2 cellular contexts compared by ENCODE assay signal in the genomic region with DNA sequence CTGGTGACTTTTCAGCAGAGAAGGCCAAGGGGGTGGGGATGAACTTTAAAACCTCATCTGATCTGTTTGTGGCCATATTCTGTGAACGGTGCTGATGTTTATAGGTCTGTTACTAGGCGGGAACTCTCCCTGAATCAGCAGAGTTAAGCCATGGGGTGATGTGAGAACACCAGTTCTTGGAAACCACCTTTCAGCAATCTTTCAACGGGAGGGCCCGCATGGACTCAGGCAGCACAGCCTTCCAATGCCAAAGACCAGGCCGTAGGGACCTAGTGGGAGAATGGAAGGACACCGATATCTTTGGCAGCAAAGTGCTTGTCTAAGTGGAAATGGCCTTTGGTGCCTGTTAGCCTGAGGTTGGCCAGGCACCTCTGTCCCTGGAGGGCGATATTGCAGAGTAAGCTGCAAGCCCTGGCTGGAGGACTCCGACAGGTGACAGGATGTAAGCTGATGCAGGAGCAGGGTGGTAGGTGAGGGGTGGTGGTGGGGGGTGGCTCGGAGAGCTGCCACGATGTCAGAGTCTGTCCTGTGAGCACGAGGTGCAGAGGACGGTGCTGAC.
TF ChIP-seq lines count a peak whose summit lies in the region.

No MANE protein-coding gene starts in this region.

TF ChIP-seq in HCT116, 20 proteins besides CTCF, POLR2A, EP300 and RAD21 (continued from another document):
- TF ChIP-seq ZFX (IDR thresholded peaks at IDR 0.05), result no peak
- TF ChIP-seq TCF7L2 (IDR thresholded peaks at IDR 0.05; ENCODE audit: borderline replicate concordance, extremely low read depth, insufficient read depth, insufficient read length), result no peak
- TF ChIP-seq ZNF274 (IDR thresholded peaks at IDR 0.05; ENCODE audit: low read depth, low read length), result no peak
- no peak for TF ChIP-seq ELF1 (IDR thresholded peaks at IDR 0.05; ENCODE audit: borderline replicate concordance, low read depth)
- TF ChIP-seq EZH2phosphoT487 (IDR thresholded peaks at IDR 0.05; ENCODE audit: borderline replicate concordance), result no peak
- TF ChIP-seq EGR1 (IDR thresholded peaks at IDR 0.05; ENCODE audit: low read depth), result no peak
- no peak for TF ChIP-seq SP1 (IDR thresholded peaks at IDR 0.05; ENCODE audit: low read depth)
- TF ChIP-seq JUND (IDR thresholded peaks at IDR 0.05), result no peak
- TF ChIP-seq, protein P1, sequence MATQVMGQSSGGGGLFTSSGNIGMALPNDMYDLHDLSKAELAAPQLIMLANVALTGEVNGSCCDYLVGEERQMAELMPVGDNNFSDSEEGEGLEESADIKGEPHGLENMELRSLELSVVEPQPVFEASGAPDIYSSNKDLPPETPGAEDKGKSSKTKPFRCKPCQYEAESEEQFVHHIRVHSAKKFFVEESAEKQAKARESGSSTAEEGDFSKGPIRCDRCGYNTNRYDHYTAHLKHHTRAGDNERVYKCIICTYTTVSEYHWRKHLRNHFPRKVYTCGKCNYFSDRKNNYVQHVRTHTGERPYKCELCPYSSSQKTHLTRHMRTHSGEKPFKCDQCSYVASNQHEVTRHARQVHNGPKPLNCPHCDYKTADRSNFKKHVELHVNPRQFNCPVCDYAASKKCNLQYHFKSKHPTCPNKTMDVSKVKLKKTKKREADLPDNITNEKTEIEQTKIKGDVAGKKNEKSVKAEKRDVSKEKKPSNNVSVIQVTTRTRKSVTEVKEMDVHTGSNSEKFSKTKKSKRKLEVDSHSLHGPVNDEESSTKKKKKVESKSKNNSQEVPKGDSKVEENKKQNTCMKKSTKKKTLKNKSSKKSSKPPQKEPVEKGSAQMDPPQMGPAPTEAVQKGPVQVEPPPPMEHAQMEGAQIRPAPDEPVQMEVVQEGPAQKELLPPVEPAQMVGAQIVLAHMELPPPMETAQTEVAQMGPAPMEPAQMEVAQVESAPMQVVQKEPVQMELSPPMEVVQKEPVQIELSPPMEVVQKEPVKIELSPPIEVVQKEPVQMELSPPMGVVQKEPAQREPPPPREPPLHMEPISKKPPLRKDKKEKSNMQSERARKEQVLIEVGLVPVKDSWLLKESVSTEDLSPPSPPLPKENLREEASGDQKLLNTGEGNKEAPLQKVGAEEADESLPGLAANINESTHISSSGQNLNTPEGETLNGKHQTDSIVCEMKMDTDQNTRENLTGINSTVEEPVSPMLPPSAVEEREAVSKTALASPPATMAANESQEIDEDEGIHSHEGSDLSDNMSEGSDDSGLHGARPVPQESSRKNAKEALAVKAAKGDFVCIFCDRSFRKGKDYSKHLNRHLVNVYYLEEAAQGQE (IDR thresholded peaks at IDR 0.05; ENCODE audit: low read depth), result no peak
- no peak for TF ChIP-seq FOSL1 (IDR thresholded peaks at IDR 0.05; ENCODE audit: low read depth)
- no peak for TF ChIP-seq POLR2AphosphoS5 (IDR thresholded peaks at IDR 0.05; ENCODE audit: low read depth, low read length)
- TF ChIP-seq SIN3A (IDR thresholded peaks at IDR 0.05; ENCODE audit: low read depth), result no peak
- TF ChIP-seq, protein P2, sequence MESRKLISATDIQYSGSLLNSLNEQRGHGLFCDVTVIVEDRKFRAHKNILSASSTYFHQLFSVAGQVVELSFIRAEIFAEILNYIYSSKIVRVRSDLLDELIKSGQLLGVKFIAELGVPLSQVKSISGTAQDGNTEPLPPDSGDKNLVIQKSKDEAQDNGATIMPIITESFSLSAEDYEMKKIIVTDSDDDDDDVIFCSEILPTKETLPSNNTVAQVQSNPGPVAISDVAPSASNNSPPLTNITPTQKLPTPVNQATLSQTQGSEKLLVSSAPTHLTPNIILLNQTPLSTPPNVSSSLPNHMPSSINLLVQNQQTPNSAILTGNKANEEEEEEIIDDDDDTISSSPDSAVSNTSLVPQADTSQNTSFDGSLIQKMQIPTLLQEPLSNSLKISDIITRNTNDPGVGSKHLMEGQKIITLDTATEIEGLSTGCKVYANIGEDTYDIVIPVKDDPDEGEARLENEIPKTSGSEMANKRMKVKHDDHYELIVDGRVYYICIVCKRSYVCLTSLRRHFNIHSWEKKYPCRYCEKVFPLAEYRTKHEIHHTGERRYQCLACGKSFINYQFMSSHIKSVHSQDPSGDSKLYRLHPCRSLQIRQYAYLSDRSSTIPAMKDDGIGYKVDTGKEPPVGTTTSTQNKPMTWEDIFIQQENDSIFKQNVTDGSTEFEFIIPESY (IDR thresholded peaks at IDR 0.05; ENCODE audit: extremely low read depth, insufficient replicate concordance, low read length), result no peak
- TF ChIP-seq SRF (IDR thresholded peaks at IDR 0.05; ENCODE audit: low read depth), result no peak
- TF ChIP-seq YY1 (IDR thresholded peaks at IDR 0.05; ENCODE audit: extremely low read depth, insufficient replicate concordance, low read depth, low read length), result no peak
- TF ChIP-seq CEBPB (IDR thresholded peaks at IDR 0.05; ENCODE audit: low read depth), result no peak
- TF ChIP-seq, protein P3, sequence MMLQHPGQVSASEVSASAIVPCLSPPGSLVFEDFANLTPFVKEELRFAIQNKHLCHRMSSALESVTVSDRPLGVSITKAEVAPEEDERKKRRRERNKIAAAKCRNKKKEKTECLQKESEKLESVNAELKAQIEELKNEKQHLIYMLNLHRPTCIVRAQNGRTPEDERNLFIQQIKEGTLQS (IDR thresholded peaks at IDR 0.05), result no peak
- TF ChIP-seq CBX3 (IDR thresholded peaks at IDR 0.05; ENCODE audit: low read depth), result no peak

TF ChIP-seq in K562, 482 proteins besides CTCF, POLR2A, EP300 and RAD21 (continued from another document):
- no peak for TF ChIP-seq TAF7 (tag; IDR thresholded peaks at IDR 0.05)
- TF ChIP-seq PTBP1 (IDR thresholded peaks at IDR 0.05; ENCODE audit: low read depth, low read length), result no peak
- no peak for TF ChIP-seq BRCA1 (IDR thresholded peaks at IDR 0.05)
- no peak for TF ChIP-seq BRCA1 (CRISPR knock-in tag; IDR thresholded peaks at IDR 0.05)
- no peak for TF ChIP-seq SP1 (CRISPR knock-in tag; IDR thresholded peaks at IDR 0.05)
- TF ChIP-seq, protein P4, sequence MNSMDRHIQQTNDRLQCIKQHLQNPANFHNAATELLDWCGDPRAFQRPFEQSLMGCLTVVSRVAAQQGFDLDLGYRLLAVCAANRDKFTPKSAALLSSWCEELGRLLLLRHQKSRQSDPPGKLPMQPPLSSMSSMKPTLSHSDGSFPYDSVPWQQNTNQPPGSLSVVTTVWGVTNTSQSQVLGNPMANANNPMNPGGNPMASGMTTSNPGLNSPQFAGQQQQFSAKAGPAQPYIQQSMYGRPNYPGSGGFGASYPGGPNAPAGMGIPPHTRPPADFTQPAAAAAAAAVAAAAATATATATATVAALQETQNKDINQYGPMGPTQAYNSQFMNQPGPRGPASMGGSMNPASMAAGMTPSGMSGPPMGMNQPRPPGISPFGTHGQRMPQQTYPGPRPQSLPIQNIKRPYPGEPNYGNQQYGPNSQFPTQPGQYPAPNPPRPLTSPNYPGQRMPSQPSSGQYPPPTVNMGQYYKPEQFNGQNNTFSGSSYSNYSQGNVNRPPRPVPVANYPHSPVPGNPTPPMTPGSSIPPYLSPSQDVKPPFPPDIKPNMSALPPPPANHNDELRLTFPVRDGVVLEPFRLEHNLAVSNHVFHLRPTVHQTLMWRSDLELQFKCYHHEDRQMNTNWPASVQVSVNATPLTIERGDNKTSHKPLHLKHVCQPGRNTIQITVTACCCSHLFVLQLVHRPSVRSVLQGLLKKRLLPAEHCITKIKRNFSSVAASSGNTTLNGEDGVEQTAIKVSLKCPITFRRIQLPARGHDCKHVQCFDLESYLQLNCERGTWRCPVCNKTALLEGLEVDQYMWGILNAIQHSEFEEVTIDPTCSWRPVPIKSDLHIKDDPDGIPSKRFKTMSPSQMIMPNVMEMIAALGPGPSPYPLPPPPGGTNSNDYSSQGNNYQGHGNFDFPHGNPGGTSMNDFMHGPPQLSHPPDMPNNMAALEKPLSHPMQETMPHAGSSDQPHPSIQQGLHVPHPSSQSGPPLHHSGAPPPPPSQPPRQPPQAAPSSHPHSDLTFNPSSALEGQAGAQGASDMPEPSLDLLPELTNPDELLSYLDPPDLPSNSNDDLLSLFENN (IDR thresholded peaks at IDR 0.05; ENCODE audit: low read depth in 2 of 2, low read length in 2 of 2), result no peak
- no peak for TF ChIP-seq ZBTB7A (IDR thresholded peaks at IDR 0.05; ENCODE audit: borderline replicate concordance, control insufficient read depth, low read depth, low read length)
- TF ChIP-seq ZNF589 (CRISPR knock-in tag; IDR thresholded peaks at IDR 0.05; ENCODE audit: low read depth), result no peak
- no peak for TF ChIP-seq CHD2 (IDR thresholded peaks at IDR 0.05; ENCODE audit: low read depth, low read length)
- TF ChIP-seq, protein P5, sequence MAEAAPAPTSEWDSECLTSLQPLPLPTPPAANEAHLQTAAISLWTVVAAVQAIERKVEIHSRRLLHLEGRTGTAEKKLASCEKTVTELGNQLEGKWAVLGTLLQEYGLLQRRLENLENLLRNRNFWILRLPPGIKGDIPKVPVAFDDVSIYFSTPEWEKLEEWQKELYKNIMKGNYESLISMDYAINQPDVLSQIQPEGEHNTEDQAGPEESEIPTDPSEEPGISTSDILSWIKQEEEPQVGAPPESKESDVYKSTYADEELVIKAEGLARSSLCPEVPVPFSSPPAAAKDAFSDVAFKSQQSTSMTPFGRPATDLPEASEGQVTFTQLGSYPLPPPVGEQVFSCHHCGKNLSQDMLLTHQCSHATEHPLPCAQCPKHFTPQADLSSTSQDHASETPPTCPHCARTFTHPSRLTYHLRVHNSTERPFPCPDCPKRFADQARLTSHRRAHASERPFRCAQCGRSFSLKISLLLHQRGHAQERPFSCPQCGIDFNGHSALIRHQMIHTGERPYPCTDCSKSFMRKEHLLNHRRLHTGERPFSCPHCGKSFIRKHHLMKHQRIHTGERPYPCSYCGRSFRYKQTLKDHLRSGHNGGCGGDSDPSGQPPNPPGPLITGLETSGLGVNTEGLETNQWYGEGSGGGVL (CRISPR knock-in tag; IDR thresholded peaks at IDR 0.05), result no peak
